8 cellular contexts compared by ENCODE assay signal in the genomic region with DNA sequence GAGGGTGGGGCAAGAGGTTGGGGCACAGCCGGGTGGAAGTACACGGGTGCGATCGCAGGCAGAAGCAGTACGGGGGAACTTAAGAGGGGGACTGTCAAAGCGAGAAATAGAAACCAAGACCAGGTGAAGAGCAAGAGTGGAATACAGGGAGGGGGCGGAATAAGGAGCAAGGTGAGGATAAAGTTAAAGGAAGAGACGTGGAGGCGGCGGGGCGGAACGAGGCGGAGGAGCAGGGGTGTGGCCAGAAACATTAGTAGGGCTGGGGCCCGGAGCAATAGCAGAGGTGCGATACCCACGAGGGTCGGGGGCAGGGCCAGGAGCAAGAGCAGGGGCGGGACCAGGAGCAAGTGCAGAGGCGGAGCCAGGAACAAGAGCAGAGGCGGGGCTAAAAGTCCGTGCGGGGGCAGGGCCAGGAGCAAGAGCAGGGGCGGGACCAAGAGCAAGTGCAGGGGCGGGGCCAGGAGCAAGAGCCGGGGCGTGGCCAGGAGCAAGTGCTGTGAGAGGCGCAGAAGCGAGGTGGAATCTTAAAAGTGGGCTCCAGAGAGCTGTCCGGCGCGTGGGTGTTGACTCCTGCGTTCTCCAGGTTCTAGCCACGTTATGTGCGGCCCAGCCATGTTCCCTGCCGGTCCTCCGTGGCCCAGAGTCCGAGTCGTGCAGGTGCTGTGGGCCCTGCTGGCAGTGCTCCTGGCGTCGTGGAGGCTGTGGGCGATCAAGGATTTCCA. TPM values are rescaled to one million over a fixed set of nuclear protein-coding genes. Genes with fewer than 3 reads are reported as not detected.
A peak's percentile ranks its signal among the peaks of the same experiment; 100 is the strongest.
DNase-seq lines count a peak whose midpoint lies in the region; TF ChIP-seq lines count a peak whose summit lies in the region.

No MANE protein-coding gene starts in this region.

- POLR2A ChIA-PET in CD8-positive, alpha-beta memory T cell (lab: Charles Lee): interaction anchor here (0.5 to 1.8 kb wide), 5 partner anchors 24 to 354 kb away, joined by 3 to 22 read pairs (median 5); partner anchors contain the start of genes FAM98C and PSMD8

- H3K4me2 ChIP-seq in mesenchymal stem cell (ENCODE audit: low read length, poor library complexity, severe bottlenecking): peak overlapping the region; percentile 98

- H3K9me3 Mint-ChIP-seq in CD8-positive, alpha-beta memory T cell: no peaks in the 10 kb centered on the region

- H3K4me1 ChIP-seq in CD8-positive, alpha-beta memory T cell (ENCODE audit: insufficient read depth, low read length): peaks cover 5% of the 10 kb centered on the region
- peaks cover 7% of the 10 kb centered on the region for H3K4me1 ChIP-seq in effector memory CD4-positive, alpha-beta T cell (ENCODE audit: control insufficient read depth, insufficient read depth, low read length, poor library complexity, severe bottlenecking)
- H3K4me1 ChIP-seq in mesenchymal stem cell (ENCODE audit: control insufficient read depth, insufficient read depth, low read depth, low read length): peaks cover 4% of the 10 kb centered on the region

- H3K79me1 ChIP-seq in mesenchymal stem cell (replicated peaks; ENCODE audit: low read length, poor library complexity, severe bottlenecking): no peaks in the 10 kb centered on the region

- CTCF ChIA-PET in CD8-positive, alpha-beta memory T cell (lab: Charles Lee): interaction anchor here (1.0 to 5.0 kb wide), 5 partner anchors 38 to 1888 kb away, joined by 3 to 43 read pairs (median 5); partner anchors contain the start of genes MRPS12, PSMD8 and SARS2

- no peak for TF ChIP-seq CTCF in GM20000 (IDR thresholded peaks at IDR 0.05; ENCODE audit: extremely low read depth, missing control alignments)

- peak overlapping the region in 1 of 2 experiments; percentile 83 for H3K14ac ChIP-seq in mesenchymal stem cell (ENCODE audit: low read length in 2 of 2)

- H3K27me3 ChIP-seq in CD8-positive, alpha-beta memory T cell (ENCODE audit: insufficient read depth, low read length, poor library complexity, severe bottlenecking): no peaks in the 10 kb centered on the region
- no peaks in the 10 kb centered on the region for H3K27me3 ChIP-seq in effector memory CD4-positive, alpha-beta T cell (replicated peaks; ENCODE audit: control insufficient read depth, insufficient read depth, low read length, poor library complexity, severe bottlenecking)
- H3K27me3 ChIP-seq in mesenchymal stem cell (ENCODE audit: control insufficient read depth in 1 of 2, insufficient read depth in 1 of 2, low read length in 2 of 2): no peaks in the 10 kb centered on the region

- H3K18ac ChIP-seq in mesenchymal stem cell (ENCODE audit: low read depth in 1 of 2, low read length in 2 of 2): peak overlapping the region in 1 of 2 experiments; percentile 77

- H3K4me3 Mint-ChIP-seq in CD8-positive, alpha-beta memory T cell: peak overlapping the region; percentile 88 to 97 (median 95)

- peak overlapping the region; percentile 90 for H3K27ac ChIP-seq in CD8-positive, alpha-beta memory T cell (ENCODE audit: low read depth, low read length)
- peak overlapping the region; percentile 73 for H3K27ac ChIP-seq in effector memory CD4-positive, alpha-beta T cell (ENCODE audit: insufficient read depth, low read length, poor library complexity, severe bottlenecking)
- peak overlapping the region; percentile 86 for H3K27ac ChIP-seq in mesenchymal stem cell (ENCODE audit: low read length, poor library complexity, severe bottlenecking)

- no peak overlapping the region for H2BK120ac ChIP-seq in mesenchymal stem cell (ENCODE audit: low read depth, low read length)

- H3K36me3 Mint-ChIP-seq in CD8-positive, alpha-beta memory T cell: peaks cover 0 to 16% (median 0%) of the 10 kb centered on the region in 3 donors

- no peak overlapping the region for H2AK5ac ChIP-seq in mesenchymal stem cell (ENCODE audit: low read length, severe bottlenecking)

- H3K23ac ChIP-seq in mesenchymal stem cell (ENCODE audit: low read length in 2 of 2): no peak overlapping the region

- H2BK5ac ChIP-seq in mesenchymal stem cell (ENCODE audit: low read depth, low read length, poor library complexity, severe bottlenecking): no peak overlapping the region

- no peak overlapping the region for H2BK15ac ChIP-seq in mesenchymal stem cell (ENCODE audit: low read depth, poor library complexity, severe bottlenecking)

- peak overlapping the region; percentile 90 for H2AFZ ChIP-seq in mesenchymal stem cell (ENCODE audit: low read depth, low read length)

- H4K91ac ChIP-seq in mesenchymal stem cell (ENCODE audit: low read length): no peak overlapping the region

- H3K27me3 Mint-ChIP-seq in CD8-positive, alpha-beta memory T cell: no peaks in the 10 kb centered on the region

- WGBS in mesenchymal stem cell: 5% methylated on average over 41 of the region's 41 CpGs

- DNase-seq in CD8-positive, alpha-beta memory T cell: peak; percentile 93 to 97 (median 93)
- DNase-seq in GM20000 (ENCODE audit: low spot score) (peak; percentile 92), HT1080 (ENCODE audit: low read depth) (peak; percentile 84), mesenchymal stem cell (peak; percentile 95)
- peak; percentile 95 for DNase-seq in NK-92 treated with Interleukin-12 subunit alpha and Interleukin-12 subunit beta, amount 100 ng/mL, for 24 hours (lab: John Stamatoyannopoulos, UW)
- peak; percentile 95 for DNase-seq in activated CD8-positive, alpha-beta memory T cell treated with anti-CD3 and anti-CD28 coated beads for 24 hours
- peak; percentile 90 to 94 (median 94) for DNase-seq in effector memory CD4-positive, alpha-beta T cell
- DNase-seq in stimulated activated CD8-positive, alpha-beta memory T cell treated with anti-CD3 and anti-CD28 coated beads, Interleukin-12 subunit alpha, Interleukin-12 subunit beta, amount 100 ng/mL, for 1 hour (ENCODE audit: low read depth): peak; percentile 92

- peaks cover 13 to 17% (median 13%) of the 10 kb centered on the region in 3 donors for H3K4me1 Mint-ChIP-seq in CD8-positive, alpha-beta memory T cell

- H3K27ac Mint-ChIP-seq in CD8-positive, alpha-beta memory T cell: peak overlapping the region; percentile 85 to 100 (median 98)

- peak overlapping the region; percentile 80 for H3K9ac ChIP-seq in mesenchymal stem cell (ENCODE audit: low read length)

- H3K4me3 ChIP-seq in CD8-positive, alpha-beta memory T cell (ENCODE audit: low read length): peak overlapping the region; percentile 97
- peak overlapping the region; percentile 62 for H3K4me3 ChIP-seq in effector memory CD4-positive, alpha-beta T cell (ENCODE audit: insufficient read depth, low read depth, low read length, poor library complexity, severe bottlenecking)
- peak overlapping the region; percentile 86 to 98 for H3K4me3 ChIP-seq in mesenchymal stem cell (ENCODE audit: insufficient read depth in 1 of 2, low read depth in 1 of 2, low read length in 2 of 2)

- H3K36me3 ChIP-seq in CD8-positive, alpha-beta memory T cell (ENCODE audit: insufficient read depth, low read length): no peaks in the 10 kb centered on the region
- no peaks in the 10 kb centered on the region for H3K36me3 ChIP-seq in effector memory CD4-positive, alpha-beta T cell (ENCODE audit: control insufficient read depth, insufficient read depth, low read length)
- H3K36me3 ChIP-seq in mesenchymal stem cell (ENCODE audit: control insufficient read depth in 1 of 2, insufficient read depth in 2 of 2, low read depth in 1 of 2, low read length in 2 of 2): no peaks in the 10 kb centered on the region

- H4K8ac ChIP-seq in mesenchymal stem cell (ENCODE audit: low read length): peak overlapping the region; percentile 10

- peak overlapping the region in 1 of 2 experiments; percentile 89 for H2BK12ac ChIP-seq in mesenchymal stem cell (ENCODE audit: low read length in 2 of 2)

- peak overlapping the region in 1 of 2 experiments; percentile 24 for H3K4ac ChIP-seq in mesenchymal stem cell (ENCODE audit: low read depth in 1 of 2, low read length in 2 of 2)

- no peaks in the 10 kb centered on the region for H3K9me3 ChIP-seq in CD8-positive, alpha-beta memory T cell (ENCODE audit: low read length)
- H3K9me3 ChIP-seq in effector memory CD4-positive, alpha-beta T cell (ENCODE audit: control insufficient read depth, low read length): no peaks in the 10 kb centered on the region
- H3K9me3 ChIP-seq in mesenchymal stem cell (ENCODE audit: control insufficient read depth, low read length): no peaks in the 10 kb centered on the region

RNA-seq across cellular contexts. Expression of gene CATSPERG, which starts 1.2 kb away (rescaled TPM):
- total RNA-seq in CD8-positive, alpha-beta memory T cell: 1 to 10 TPM; 4.3 to 4.6 TPM
- polyA plus RNA-seq in CD8-positive, alpha-beta memory T cell: 0.94 TPM
- total RNA-seq in HT1080 (2014; rRNA removed; shearing (Covaris generic)): 0.55 and 0.73 TPM in 2 replicates
- 0.21 and 0.23 TPM in 2 replicates for polyA plus RNA-seq in HT1080 (2015; cell fraction: cytosol; rRNA removed)
- 1.1 and 1.3 TPM in 2 replicates for polyA plus RNA-seq in HT1080 (2015; cell fraction: nucleus; rRNA removed)
- polyA plus RNA-seq in mesenchymal stem cell (2013, experiment 1 of 2): 0.14 TPM
- polyA plus RNA-seq in mesenchymal stem cell (2013, experiment 2 of 2): 0.18 TPM

RNA-seq across cellular contexts. Expression of gene KCNK6, which starts 17.2 kb away (rescaled TPM):
- 10 to 100 TPM; 10.1 to 11.1 TPM for total RNA-seq in CD8-positive, alpha-beta memory T cell
- polyA plus RNA-seq in CD8-positive, alpha-beta memory T cell: 3.6 TPM
- 0.94 and 1.9 TPM in 2 replicates for total RNA-seq in HT1080 (2014; rRNA removed; shearing (Covaris generic))
- 3.4 and 4.2 TPM in 2 replicates for polyA plus RNA-seq in HT1080 (2015; cell fraction: cytosol; rRNA removed)
- 3.5 and 3.7 TPM in 2 replicates for polyA plus RNA-seq in HT1080 (2015; cell fraction: nucleus; rRNA removed)
- polyA plus RNA-seq in mesenchymal stem cell (2013, experiment 1 of 2): 15.3 TPM
- 15.7 TPM for polyA plus RNA-seq in mesenchymal stem cell (2013, experiment 2 of 2)

RNA-seq across cellular contexts. Expression of gene YIF1B, which starts 21.1 kb away (rescaled TPM):
- total RNA-seq in CD8-positive, alpha-beta memory T cell: 10 to 100 TPM; 57.9 to 60.3 TPM
- 45.4 TPM for polyA plus RNA-seq in CD8-positive, alpha-beta memory T cell
- 120 and 122 TPM in 2 replicates for total RNA-seq in HT1080 (2014; rRNA removed; shearing (Covaris generic))
- 102 and 134 TPM in 2 replicates for polyA plus RNA-seq in HT1080 (2015; cell fraction: cytosol; rRNA removed)
- 96.4 and 108 TPM in 2 replicates for polyA plus RNA-seq in HT1080 (2015; cell fraction: nucleus; rRNA removed)
- polyA plus RNA-seq in mesenchymal stem cell (2013, experiment 1 of 2): 61.1 TPM
- polyA plus RNA-seq in mesenchymal stem cell (2013, experiment 2 of 2): 60.5 TPM

RNA-seq across cellular contexts. Expression of gene C19orf33, which starts 32.7 kb away (rescaled TPM):
- not detected for total RNA-seq in CD8-positive, alpha-beta memory T cell
- polyA plus RNA-seq in CD8-positive, alpha-beta memory T cell: 0.90 TPM
- 51.9 and 85.9 TPM in 2 replicates for total RNA-seq in HT1080 (2014; rRNA removed; shearing (Covaris generic))
- 50.0 and 63.2 TPM in 2 replicates for polyA plus RNA-seq in HT1080 (2015; cell fraction: cytosol; rRNA removed)
- 18.5 and 19.2 TPM in 2 replicates for polyA plus RNA-seq in HT1080 (2015; cell fraction: nucleus; rRNA removed)
- polyA plus RNA-seq in mesenchymal stem cell (2013, experiment 1 of 2): 1.8 TPM
- 2.1 TPM for polyA plus RNA-seq in mesenchymal stem cell (2013, experiment 2 of 2)

RNA-seq across cellular contexts. Expression of gene PSMD8, which starts 37.6 kb away (rescaled TPM):
- total RNA-seq in CD8-positive, alpha-beta memory T cell: 100 to 1,000 TPM; 256 to 267 TPM
- polyA plus RNA-seq in CD8-positive, alpha-beta memory T cell: 180 TPM
- 410 and 485 TPM in 2 replicates for total RNA-seq in HT1080 (2014; rRNA removed; shearing (Covaris generic))
- 295 and 335 TPM in 2 replicates for polyA plus RNA-seq in HT1080 (2015; cell fraction: cytosol; rRNA removed)
- 174 and 191 TPM in 2 replicates for polyA plus RNA-seq in HT1080 (2015; cell fraction: nucleus; rRNA removed)
- 237 TPM for polyA plus RNA-seq in mesenchymal stem cell (2013, experiment 1 of 2)
- polyA plus RNA-seq in mesenchymal stem cell (2013, experiment 2 of 2): 242 TPM

Comparison
In these comparisons a context has a peak if more than half of its experiments do, and no peak if none do; other contexts are left out.
1. Peak in every context shown above with its lines: DNase-seq, H3K4me3 ChIP-seq and H3K27ac ChIP-seq.